8 cellular contexts compared by ENCODE assay signal in genomic region chr22:36368359-36368983, GRCh38. TPM values are rescaled to one million over a fixed set of nuclear protein-coding genes. Genes with fewer than 3 reads are reported as not detected.
DNase-seq lines count a peak whose midpoint lies in the region; ATAC-seq and TF ChIP-seq lines count a peak whose summit lies in the region.

No MANE protein-coding gene starts in this region.

- H3K27ac ChIP-seq in ACC112 (ENCODE audit: low read depth, low read length) (peak overlapping the region; percentile 87), hepatocyte (peak overlapping the region; percentile 92), skin epidermis (peak overlapping the region in 20 of 21 experiments; percentile 35 to 98 (median 71))

- H3K36me3 ChIP-seq in ACC112 (ENCODE audit: insufficient read depth, low read length) (no peaks in the 10 kb centered on the region; the same call in 1 of the 2 replicates), hepatocyte (replicated peaks; ENCODE audit: insufficient read depth, low read depth) (no peaks in the 10 kb centered on the region)

- H3K79me2 ChIP-seq in ACC112 (ENCODE audit: control insufficient read depth, insufficient read depth, low read length, unreplicated experiment) (peaks cover 91% of the 10 kb centered on the region), hepatocyte (peaks cover 96% of the 10 kb centered on the region)

- no peak for ATAC-seq in activated naive CD8-positive, alpha-beta T cell treated with anti-CD3 and anti-CD28 coated beads, Interleukin-2, amount 50 U/mL, for 24 hours
- ATAC-seq in HG03521 (IDR thresholded peaks at IDR 0.05; ENCODE audit: unreplicated experiment): no peak

- H4K20me1 ChIP-seq in hepatocyte (ENCODE audit: insufficient read depth, poor library complexity, severe bottlenecking): peaks cover 45% of the 10 kb centered on the region

- H3K9me3 Mint-ChIP-seq in activated naive CD8-positive, alpha-beta T cell treated with anti-CD3 and anti-CD28 coated beads, Interleukin-2, amount 50 U/mL, for 24 hours: no peaks in the 10 kb centered on the region

- H3K4me1 Mint-ChIP-seq in activated naive CD8-positive, alpha-beta T cell treated with anti-CD3 and anti-CD28 coated beads, Interleukin-2, amount 50 U/mL, for 24 hours: peaks cover 99% of the 10 kb centered on the region

- no peaks in the 10 kb centered on the region for H3K9me2 ChIP-seq in hepatocyte (replicated peaks; ENCODE audit: insufficient read depth)

- DNase-seq in HT1080 (ENCODE audit: low read depth) (peak; percentile 87), hepatocyte (ENCODE audit: low spot score) (peak; percentile 50), NCI-H146 (lab: John Stamatoyannopoulos, UW) (no peak)
- DNase-seq in activated naive CD8-positive, alpha-beta T cell treated with anti-CD3 and anti-CD28 coated beads, Interleukin-2, amount 50 U/mL, for 24 hours: no peak
- no peak for DNase-seq in effector CD4-positive, alpha-beta T cell

- H3K27me3 Mint-ChIP-seq in activated naive CD8-positive, alpha-beta T cell treated with anti-CD3 and anti-CD28 coated beads, Interleukin-2, amount 50 U/mL, for 24 hours: no peaks in the 10 kb centered on the region

- H3K27me3 ChIP-seq in ACC112 (ENCODE audit: insufficient read depth, low read length): no peaks in the 10 kb centered on the region
- no peaks in the 10 kb centered on the region for H3K27me3 ChIP-seq in hepatocyte

- peaks cover 95% of the 10 kb centered on the region for H3K4me1 ChIP-seq in ACC112 (ENCODE audit: control insufficient read depth, insufficient read depth, low read length, unreplicated experiment)
- H3K4me1 ChIP-seq in hepatocyte (ENCODE audit: insufficient read depth): peaks cover 86% of the 10 kb centered on the region

- peak overlapping the region; percentile 20; the same call in 1 of the 2 replicates for H3K4me3 ChIP-seq in ACC112 (ENCODE audit: low read depth, low read length)
- H3K4me3 ChIP-seq in hepatocyte: no peak overlapping the region
- peak overlapping the region in 1 of 7 experiments; percentile 1 for H3K4me3 ChIP-seq in skin epidermis

- H2AFZ ChIP-seq in ACC112 (ENCODE audit: low read length, unreplicated experiment) (no peak overlapping the region), hepatocyte (no peak overlapping the region)

- H3K9me3 ChIP-seq in hepatocyte (ENCODE audit: low read depth): no peaks in the 10 kb centered on the region

- TF ChIP-seq CTCF in hepatocyte (IDR thresholded peaks at IDR 0.05; ENCODE audit: poor library complexity): no peak

- WGBS in hepatocyte (ENCODE audit: low lambda C conversion rate, missing lambda C conversion rate): 25% methylated on average over 13 of the region's 13 CpGs

- peak overlapping the region; percentile 75 for H3K4me3 Mint-ChIP-seq in activated naive CD8-positive, alpha-beta T cell treated with anti-CD3 and anti-CD28 coated beads, Interleukin-2, amount 50 U/mL, for 24 hours

- peak overlapping the region; percentile 96 for H3K27ac Mint-ChIP-seq in activated naive CD8-positive, alpha-beta T cell treated with anti-CD3 and anti-CD28 coated beads, Interleukin-2, amount 50 U/mL, for 24 hours

- peaks cover 50% of the 10 kb centered on the region for H3K36me3 Mint-ChIP-seq in activated naive CD8-positive, alpha-beta T cell treated with anti-CD3 and anti-CD28 coated beads, Interleukin-2, amount 50 U/mL, for 24 hours (ENCODE audit: low read depth)

- peak overlapping the region; percentile 67 for H3K4me2 ChIP-seq in hepatocyte

RNA-seq across cellular contexts. Expression of gene MYH9, which starts 19.3 kb away (rescaled TPM):
- total RNA-seq in HT1080 (2014; rRNA removed; shearing (Covaris generic)): 277 and 308 TPM in 2 replicates
- polyA plus RNA-seq in HT1080 (2015; cell fraction: cytosol; rRNA removed): 165 and 169 TPM in 2 replicates
- 579 and 585 TPM in 2 replicates for polyA plus RNA-seq in HT1080 (2015; cell fraction: nucleus; rRNA removed)
- 149 and 188 TPM in 2 replicates for total RNA-seq in hepatocyte
- 125 and 140 TPM in 2 replicates for polyA plus RNA-seq in hepatocyte

Comparison
In these comparisons a context has a peak if more than half of its experiments do, and no peak if none do; other contexts are left out.
1. DNase-seq: peak in HT1080 (single experiment) and hepatocyte (single experiment); none in activated naive CD8-positive, alpha-beta T cell treated with anti-CD3 and anti-CD28 coated beads, Interleukin-2, amount 50 U/mL, for 24 hours (single experiment), effector CD4-positive, alpha-beta T cell (single experiment) and NCI-H146 (single experiment).
2. Peak in every context shown above with its lines, with median percentiles within 50 percentile points of each other: H3K27ac ChIP-seq.